1 cellular context compared by ENCODE assay signal in the genomic region with DNA sequence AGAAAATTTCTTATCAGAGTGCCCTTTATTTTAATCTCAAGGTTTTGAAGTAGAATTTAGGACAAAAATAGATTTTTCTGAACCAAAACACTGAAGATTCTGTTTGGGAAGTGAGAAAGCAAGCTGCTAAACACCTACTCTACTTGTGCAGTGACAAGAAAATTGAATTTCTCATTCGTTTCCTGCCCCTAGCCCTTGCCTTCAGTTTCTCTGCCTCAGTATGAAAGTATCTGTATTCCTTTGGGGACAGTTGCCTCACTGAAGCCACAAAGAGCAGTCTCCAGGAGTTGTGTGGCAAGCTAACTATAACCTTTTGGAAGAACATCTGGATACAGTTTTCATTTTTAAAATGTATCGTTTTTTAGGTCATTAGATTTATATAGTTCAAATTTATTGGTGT.
TF ChIP-seq lines count a peak whose summit lies in the region.

No MANE protein-coding gene starts in this region.

TF ChIP-seq in endothelial cell of umbilical vein, 7 proteins besides CTCF, POLR2A, EP300 and RAD21:
- TF ChIP-seq FOS (IDR thresholded peaks at IDR 0.05; ENCODE audit: borderline replicate concordance, insufficient read depth, low read length) (no peak), GATA2 (IDR thresholded peaks at IDR 0.05; ENCODE audit: insufficient read depth, insufficient read length, low read depth, low read length) (no peak)
- TF ChIP-seq, protein P1, sequence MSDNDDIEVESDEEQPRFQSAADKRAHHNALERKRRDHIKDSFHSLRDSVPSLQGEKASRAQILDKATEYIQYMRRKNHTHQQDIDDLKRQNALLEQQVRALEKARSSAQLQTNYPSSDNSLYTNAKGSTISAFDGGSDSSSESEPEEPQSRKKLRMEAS (IDR thresholded peaks at IDR 0.05; ENCODE audit: insufficient read depth, insufficient read length): no peak
TF ChIP-seq in endothelial cell of umbilical vein: peak in this region for 0.
